Comparison of ENCODE assay signal across 13 cellular contexts in genomic region chr16:87437327-87437726, GRCh38. TPM values are rescaled to one million over a fixed set of nuclear protein-coding genes. Genes with fewer than 3 reads are reported as not detected.
DNase-seq lines count a peak whose midpoint lies in the region; TF ChIP-seq lines count a peak whose summit lies in the region.
"Had no signal": no experiment of that assay in that cellular context is flagged by ENCODE, and none has a peak within 500 bp of the region (broad histone marks: within the 10 kb centered on the region; RNA-seq: fewer than 3 reads in every experiment).

No MANE protein-coding gene starts in this region.

- intact Hi-C loops in posterior vena cava (cut with DNase I): no loop called here

- H3K4me3 ChIP-seq in AG04450 (ENCODE audit: low read depth, low read length): no peak overlapping the region
- H3K4me3 ChIP-seq in BLaER1 treated with 17β-estradiol and CSF1 and Interleukin-3, amounts not matched to agents 10 nM and 100 nM: no peak overlapping the region

- H3K27ac Mint-ChIP-seq in chondrocyte (ENCODE audit: unreplicated experiment): no peak overlapping the region
- H3K27ac Mint-ChIP-seq: HFFc6 had no signal

- H3K27ac ChIP-seq in AG04450 (ENCODE audit: low read depth, low read length): peak overlapping the region; percentile 11
- peak overlapping the region in 1 of 11 experiments; percentile 32; a peak in 1 of 22 replicates for H3K27ac ChIP-seq in BLaER1 treated with 17β-estradiol and CSF1 and Interleukin-3, amounts not matched to agents 10 nM and 100 nM

- peaks cover 5% of the 10 kb centered on the region; the same call in 1 of the 2 replicates for H3K9me3 ChIP-seq in AG04450 (ENCODE audit: control insufficient read depth, insufficient read depth, low read length)
- no peaks in the 10 kb centered on the region for H3K9me3 ChIP-seq in BLaER1 treated with 17β-estradiol and CSF1 and Interleukin-3, amounts not matched to agents 10 nM and 100 nM (replicated peaks in 1 of 11)
- H3K9me3 ChIP-seq: BE2C, Caco-2 had no signal

- no peak for DNase-seq in AG04450 (ENCODE audit: low read depth, low spot score)
- DNase-seq in chondrocyte (ENCODE audit: low spot score): peak; percentile 81
- peak; percentile 59 for DNase-seq in posterior vena cava (ENCODE audit: low spot score)
- DNase-seq in activated CD4-positive, alpha-beta T cell treated with anti-CD3 and anti-CD28 coated beads, Interleukin-2, amount 50 U/mL, for 4 hours: no peak
- DNase-seq in NCI-H226: no peak
- DNase-seq in NCI-H1930 (lab: John Stamatoyannopoulos, UW): no peak
- DNase-seq: BE2C, Caco-2, GF-D8, HCEC 1CT, HFFc6 had no signal

- H3K4me2 ChIP-seq in BLaER1 treated with 17β-estradiol and CSF1 and Interleukin-3, amounts not matched to agents 10 nM and 100 nM: peak overlapping the region; percentile 89 to 98 (median 95)

- CTCF ChIA-PET in AG04450 (lab: Charles Lee): interaction anchor here (0.6 kb wide), 1 partner anchor 21 kb away, joined by 3 read pairs; no protein-coding TSS in a partner anchor

- no peaks in the 10 kb centered on the region for H3K36me3 Mint-ChIP-seq in chondrocyte (ENCODE audit: low read depth)

- no peaks in the 10 kb centered on the region for H3K27me3 Mint-ChIP-seq in chondrocyte (ENCODE audit: low read depth)

- POLR2A ChIA-PET in AG04450 (lab: Yijun Ruan, JAX): no interaction called here

- peak overlapping the region in 4 of 11 experiments; percentile 1 to 67 (median 42); a peak in 1 of 22 replicates for H3K9ac ChIP-seq in BLaER1 treated with 17β-estradiol and CSF1 and Interleukin-3, amounts not matched to agents 10 nM and 100 nM

- H4K20me1 ChIP-seq in BLaER1 treated with 17β-estradiol and CSF1 and Interleukin-3, amounts not matched to agents 10 nM and 100 nM: peaks cover 24 to 87% (median 55%) of the 10 kb centered on the region in 11 experiments; a peak in 20 of 22 replicates

- peaks cover 30 to 55% (median 48%) of the 10 kb centered on the region in 10 experiments for H3K4me1 ChIP-seq in BLaER1 treated with 17β-estradiol and CSF1 and Interleukin-3, amounts not matched to agents 10 nM and 100 nM
- H3K4me1 ChIP-seq: Caco-2 had no signal

- peaks cover 0 to 20% (median 11%) of the 10 kb centered on the region in 11 experiments; a peak in 11 of 22 replicates for H3K36me3 ChIP-seq in BLaER1 treated with 17β-estradiol and CSF1 and Interleukin-3, amounts not matched to agents 10 nM and 100 nM

- H3K4me1 Mint-ChIP-seq in chondrocyte (ENCODE audit: low read depth): peaks cover 31% of the 10 kb centered on the region

- no peaks in the 10 kb centered on the region for H3K27me3 ChIP-seq in AG04450 (ENCODE audit: control insufficient read depth, insufficient read depth, low read length)
- H3K27me3 ChIP-seq in BLaER1 treated with 17β-estradiol and CSF1 and Interleukin-3, amounts not matched to agents 10 nM and 100 nM: 0 out of 22 replicates have a peak, but pooled peaks cover 0 to 14% (median 0%) of the 10 kb centered on the region in 11 experiments
- H3K27me3 ChIP-seq: BE2C had no signal

- H3K4me3 Mint-ChIP-seq in chondrocyte (ENCODE audit: unreplicated experiment): no peak overlapping the region

- no peaks in the 10 kb centered on the region for H3K9me3 Mint-ChIP-seq in chondrocyte (ENCODE audit: low read depth)
- H3K9me3 Mint-ChIP-seq: CD8-positive, alpha-beta memory T cell; HFFc6 had no signal

- TF ChIP-seq CTCF in AG04450 (IDR thresholded peaks at IDR 0.05; ENCODE audit: low read depth, low read length) (no peak), chondrocyte (IDR thresholded peaks at IDR 0.05) (no peak)

RNA-seq across cellular contexts. Expression of gene MAP1LC3B, which starts 45.2 kb away (rescaled TPM):
- 70.1 and 77.9 TPM in 2 replicates for polyA plus RNA-seq in AG04450 (2011; rRNA removed)
- polyA minus RNA-seq in AG04450 (2011; rRNA and poly(A)+ RNA removed): 24.0 and 33.4 TPM in 2 replicates
- total RNA-seq in chondrocyte (139 to 189 TPM (median 186 TPM) in 3 replicates), posterior vena cava (10 to 100 TPM; 51.2 to 52.2 TPM)

RNA-seq across cellular contexts. Expression of gene FBXO31, which starts 53.8 kb away (rescaled TPM):
- 16.3 and 18.2 TPM in 2 replicates for polyA plus RNA-seq in AG04450 (2011; rRNA removed)
- 25.3 and 36.4 TPM in 2 replicates for polyA minus RNA-seq in AG04450 (2011; rRNA and poly(A)+ RNA removed)
- 30.3 to 37.2 TPM (median 30.6 TPM) in 3 replicates for total RNA-seq in chondrocyte
- total RNA-seq in posterior vena cava: 10 to 100 TPM; 50.4 to 58.5 TPM

RNA-seq across cellular contexts. Expression of gene ZCCHC14, which starts 55.5 kb away (rescaled TPM):
- 6.2 and 7.9 TPM in 2 replicates for polyA plus RNA-seq in AG04450 (2011; rRNA removed)
- 13.4 and 15.4 TPM in 2 replicates for polyA minus RNA-seq in AG04450 (2011; rRNA and poly(A)+ RNA removed)
- total RNA-seq in chondrocyte (28.0 to 29.6 TPM (median 29.6 TPM) in 3 replicates), posterior vena cava (10 to 100 TPM; 21.7 to 28.8 TPM)

Comparison
In these comparisons a context has a peak if more than half of its experiments do, and no peak if none do; other contexts are left out.
1. DNase-seq: peak in chondrocyte (single experiment) and posterior vena cava (single experiment); none in AG04450 (single experiment), activated CD4-positive, alpha-beta T cell treated with anti-CD3 and anti-CD28 coated beads, Interleukin-2, amount 50 U/mL, for 4 hours (0 of 2), NCI-H226 (single experiment) and NCI-H1930 (0 of 2).